ENCODE assay signal across 8 cellular contexts in the genomic region with DNA sequence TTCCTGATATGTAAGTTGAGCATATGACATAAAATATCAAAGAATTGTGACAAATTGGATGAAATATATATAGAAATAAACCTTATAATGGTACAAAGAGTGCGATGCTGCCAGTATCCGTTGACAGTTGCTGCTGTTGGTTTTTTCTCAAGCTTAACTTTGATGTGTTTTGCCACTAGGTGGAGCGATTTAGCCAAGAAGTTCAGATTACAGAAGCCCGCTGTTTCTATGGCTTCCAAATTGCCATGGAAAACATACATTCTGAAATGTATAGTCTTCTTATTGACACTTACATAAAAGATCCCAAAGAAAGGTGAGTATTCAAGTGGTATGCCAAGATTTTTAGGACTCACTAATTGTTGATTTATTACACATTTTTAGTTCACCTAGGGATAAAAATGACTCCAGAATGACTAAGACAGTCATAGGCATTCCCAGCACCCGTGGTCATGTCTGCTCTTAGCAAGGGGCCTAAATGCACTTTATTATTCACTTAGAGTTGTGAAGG. TPM values are rescaled to one million over a fixed set of nuclear protein-coding genes. Genes with fewer than 3 reads are reported as not detected.
DNase-seq lines count a peak whose midpoint lies in the region; ATAC-seq and TF ChIP-seq lines count a peak whose summit lies in the region.

No MANE protein-coding gene starts in this region.

- H3K9me3 Mint-ChIP-seq in activated CD8-positive, alpha-beta T cell treated with anti-CD3 and anti-CD28 coated beads for 36 hours, result no peaks in the 10 kb centered on the region

- H3K4me1 ChIP-seq in foreskin keratinocyte, result peaks cover 8% of the 10 kb centered on the region

- CTCF ChIA-PET in activated CD8-positive, alpha-beta T cell treated with anti-CD3 and anti-CD28 coated beads for 36 hours (lab: Charles Lee), result interaction anchor here (0.7 to 4.3 kb wide), 13 partner anchors 10 to 324 kb away, joined by 3 to 49 read pairs (median 3); a partner anchor contains a TSS

- H3K4me1 Mint-ChIP-seq in activated CD8-positive, alpha-beta T cell treated with anti-CD3 and anti-CD28 coated beads for 36 hours (ENCODE audit: low read depth), result peaks cover 41% of the 10 kb centered on the region

- H3K27me3 Mint-ChIP-seq in activated CD8-positive, alpha-beta T cell treated with anti-CD3 and anti-CD28 coated beads for 36 hours, result peaks cover 2% of the 10 kb centered on the region

- DNase-seq in CMK (ENCODE audit: low read depth) (peak; percentile 58), HCEC 1CT (peak; percentile 78), NCI-H524 treated with DMSO at 0.1 percent for 48 hours (lab: John Stamatoyannopoulos, UW) (peak; percentile 25), foreskin keratinocyte (peak in 1 of 2 donors; percentile 79), renal cortical epithelial cell (ENCODE audit: low read depth) (peak; percentile 81)
- DNase-seq in activated CD8-positive, alpha-beta T cell treated with anti-CD3 and anti-CD28 coated beads for 36 hours, result peak; percentile 55
- DNase-seq in activated effector memory CD4-positive, alpha-beta T cell treated with Interleukin-2 at 50 U/mL for 16 hours, result no peak

- POLR2A ChIA-PET in activated CD8-positive, alpha-beta T cell treated with anti-CD3 and anti-CD28 coated beads for 36 hours (lab: Charles Lee), result interaction anchor here (0.6 to 8.0 kb wide), 12 partner anchors 10 to 322 kb away, joined by 3 to 67 read pairs (median 8); a partner anchor contains a TSS

- H3K27ac ChIP-seq in foreskin keratinocyte, result no peak overlapping the region

- intact Hi-C loops in activated CD8-positive, alpha-beta T cell treated with anti-CD3 and anti-CD28 coated beads for 36 hours (cut with micrococcal nuclease), result loop anchor here (5.0 to 10.0 kb wide), 3 partner anchors 42 to 323 kb away; a partner anchor contains a TSS

- H3K27me3 ChIP-seq in foreskin keratinocyte, result no peaks in the 10 kb centered on the region

- no peak for ATAC-seq in activated CD8-positive, alpha-beta T cell treated with anti-CD3 and anti-CD28 coated beads for 36 hours
- ATAC-seq in foreskin keratinocyte (peak; percentile 18), GM18511 (IDR thresholded peaks at IDR 0.05; ENCODE audit: unreplicated experiment) (no peak)

- peak; percentile 80 for TF ChIP-seq CTCF in activated CD8-positive, alpha-beta T cell treated with anti-CD3 and anti-CD28 coated beads for 36 hours (IDR thresholded peaks at IDR 0.05)
- TF ChIP-seq CTCF in foreskin keratinocyte (conservative IDR thresholded peaks at IDR 0.05), result peak; percentile 86

- peaks cover 83% of the 10 kb centered on the region for H3K36me3 Mint-ChIP-seq in activated CD8-positive, alpha-beta T cell treated with anti-CD3 and anti-CD28 coated beads for 36 hours (ENCODE audit: low read depth)

- peak overlapping the region; percentile 94 for H3K4me3 Mint-ChIP-seq in activated CD8-positive, alpha-beta T cell treated with anti-CD3 and anti-CD28 coated beads for 36 hours

- peak overlapping the region; percentile 55 for H3K27ac Mint-ChIP-seq in activated CD8-positive, alpha-beta T cell treated with anti-CD3 and anti-CD28 coated beads for 36 hours

RNA-seq across cellular contexts. Expression of a gene that starts 2.1 kb away (rescaled TPM):
- 100 to 1,000 TPM; 368 to 396 TPM for total RNA-seq in activated CD8-positive, alpha-beta T cell treated with anti-CD3 and anti-CD28 coated beads for 36 hours
- total RNA-seq in foreskin keratinocyte, result 101 and 116 TPM in 2 replicates
- polyA plus RNA-seq in foreskin keratinocyte, result 97.0 and 119 TPM in 2 replicates
- total RNA-seq in renal cortical epithelial cell, result 3.4 and 17.9 TPM in 2 replicates

RNA-seq across cellular contexts. Expression of a gene that starts 44.4 kb away (rescaled TPM):
- under 1 TPM; 0.11 to 0.32 TPM for total RNA-seq in activated CD8-positive, alpha-beta T cell treated with anti-CD3 and anti-CD28 coated beads for 36 hours
- total RNA-seq in foreskin keratinocyte, result 0.11 and 0.20 TPM in 2 replicates
- 0.14 and 0.20 TPM in 2 replicates for polyA plus RNA-seq in foreskin keratinocyte
- total RNA-seq in renal cortical epithelial cell, result 34.2 and 223 TPM in 2 replicates

Comparison
In these comparisons a context has a peak if more than half of its experiments do, and no peak if none do; other contexts are left out.
1. RNA of a gene that starts 44.4 kb away (total RNA-seq): 34.2 to 223 TPM in renal cortical epithelial cell; 0.11 to 0.32 TPM in activated CD8-positive, alpha-beta T cell treated with anti-CD3 and anti-CD28 coated beads for 36 hours and 0.11 to 0.20 TPM in foreskin keratinocyte; every median in the first group is over 10 times any median in the second.